In the genomic region with DNA sequence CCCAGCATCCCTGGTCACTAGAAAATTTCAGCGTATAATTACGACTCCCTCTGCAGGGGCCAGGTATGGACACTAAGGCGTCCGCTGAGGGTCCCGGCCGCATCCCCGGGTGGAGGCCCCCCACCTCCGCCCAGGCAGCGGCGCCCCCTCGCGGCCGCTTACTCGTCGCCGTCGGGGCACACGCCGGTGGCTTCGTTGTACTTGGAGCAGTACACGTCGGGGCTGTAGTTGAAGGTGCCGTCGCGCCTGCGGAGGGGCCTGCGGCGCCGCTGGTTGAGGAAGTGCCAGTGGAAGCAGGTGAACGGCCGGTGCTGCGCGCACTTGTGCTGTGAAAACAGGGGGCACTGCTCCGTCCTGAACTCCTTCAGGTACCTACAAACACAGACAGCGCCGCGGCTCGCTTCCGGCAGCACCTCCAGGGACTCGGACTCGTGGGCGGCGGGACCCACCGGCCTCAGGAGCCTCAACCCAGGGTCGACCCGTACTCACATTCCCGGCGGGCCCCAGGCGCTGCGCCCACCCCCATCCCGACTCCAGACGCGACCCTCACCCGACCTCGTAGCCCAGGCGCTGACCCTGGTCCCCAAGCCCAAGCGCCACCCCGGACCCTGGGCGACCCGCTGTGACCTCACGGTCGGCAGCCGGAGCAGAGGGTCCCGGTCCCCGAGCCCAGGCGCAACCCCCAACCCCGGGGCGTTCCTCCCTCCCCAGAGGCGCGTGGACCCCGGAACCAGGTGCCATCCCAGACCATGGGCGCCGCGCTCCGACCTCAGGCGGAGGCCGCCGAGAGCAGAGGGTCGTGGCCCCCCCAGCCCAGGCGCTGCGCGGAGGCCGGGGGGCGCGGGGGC, we compare ENCODE assay signal across 8 cellular contexts. TPM values are rescaled to one million over a fixed set of nuclear protein-coding genes. Genes with fewer than 3 reads are reported as not detected.
DNase-seq lines count a peak whose midpoint lies in the region; ATAC-seq and TF ChIP-seq lines count a peak whose summit lies in the region.

No MANE protein-coding gene starts in this region.

- no peaks in the 10 kb centered on the region for H3K27me3 ChIP-seq in DND-41 (ENCODE audit: insufficient read depth, low read length, poor library complexity)
- H3K27me3 ChIP-seq in HCT116 (ENCODE audit: insufficient read depth, low read length), result no peaks in the 10 kb centered on the region
- H3K27me3 ChIP-seq in mononuclear cell (ENCODE audit: insufficient read depth, low read length), result no peaks in the 10 kb centered on the region

- BruUV-seq in HCT116 (replicated peaks; lab: Mats Ljungman, UMichigan), result TSS peak; percentile 20

- no peaks in the 10 kb centered on the region for H3K9me3 Mint-ChIP-seq in activated CD4-positive, alpha-beta memory T cell treated with anti-CD3 and anti-CD28 coated beads, Interleukin-2, amount 10 ng/mL, durations not matched to agents 7 days and 5 days
- no peaks in the 10 kb centered on the region for H3K9me3 Mint-ChIP-seq in effector memory CD8-positive, alpha-beta T cell
- H3K9me3 Mint-ChIP-seq in stimulated activated effector memory CD8-positive, alpha-beta T cell treated with anti-CD3 and anti-CD28 coated beads, Interleukin-12 subunit alpha, Interleukin-12 subunit beta, amount 100 ng/mL, for 72 hours, result no peaks in the 10 kb centered on the region

- ATAC-seq in DND-41 (ENCODE audit: insufficient read depth, low read depth) (peak; percentile 79), HCT116 (peak; percentile 77)
- ATAC-seq in effector memory CD8-positive, alpha-beta T cell (replicated peaks), result peak; percentile 62
- peak; percentile 73 for ATAC-seq in stimulated activated effector memory CD8-positive, alpha-beta T cell treated with anti-CD3 and anti-CD28 coated beads, Interleukin-12 subunit alpha, Interleukin-12 subunit beta, amount 100 ng/mL, for 72 hours

- POLR2A ChIA-PET in HCT116 (lab: Charles Lee), result interaction anchor here (0.7 kb wide), 1 partner anchor 79 kb away, joined by 4 read pairs; no protein-coding TSS in a partner anchor
- POLR2A ChIA-PET in activated CD4-positive, alpha-beta memory T cell treated with anti-CD3 and anti-CD28 coated beads, Interleukin-2, amount 10 ng/mL, durations not matched to agents 7 days and 5 days (lab: Charles Lee), result interaction anchor here (0.6 to 1.1 kb wide), 2 partner anchors 15 to 50 kb away, joined by 3 read pairs; no protein-coding TSS in a partner anchor

- H3K9ac ChIP-seq in DND-41 (ENCODE audit: low read depth, low read length) (peak overlapping the region; percentile 84), HCT116 (ENCODE audit: low read length) (peak overlapping the region; percentile 84)

- peak overlapping the region; percentile 76 to 96 for H3K4me3 ChIP-seq in DND-41 (ENCODE audit: low read depth in 1 of 2, low read length in 2 of 2)
- peak overlapping the region; percentile 82 to 85 for H3K4me3 ChIP-seq in HCT116 (replicated peaks in 1 of 2; ENCODE audit: low read depth in 1 of 2, low read length in 2 of 2)
- peak overlapping the region; percentile 77 for H3K4me3 ChIP-seq in mononuclear cell (ENCODE audit: low read length)

- peaks cover 31% of the 10 kb centered on the region for H3K4me1 Mint-ChIP-seq in activated CD4-positive, alpha-beta memory T cell treated with anti-CD3 and anti-CD28 coated beads, Interleukin-2, amount 10 ng/mL, durations not matched to agents 7 days and 5 days
- H3K4me1 Mint-ChIP-seq in effector memory CD8-positive, alpha-beta T cell (ENCODE audit: low read depth in 2 of 2), result peaks cover 8 to 17% of the 10 kb centered on the region in 2 donors
- H3K4me1 Mint-ChIP-seq in stimulated activated effector memory CD8-positive, alpha-beta T cell treated with anti-CD3 and anti-CD28 coated beads, Interleukin-12 subunit alpha, Interleukin-12 subunit beta, amount 100 ng/mL, for 72 hours, result peaks cover 6% of the 10 kb centered on the region

- no peaks in the 10 kb centered on the region for H3K27me3 Mint-ChIP-seq in activated CD4-positive, alpha-beta memory T cell treated with anti-CD3 and anti-CD28 coated beads, Interleukin-2, amount 10 ng/mL, durations not matched to agents 7 days and 5 days
- H3K27me3 Mint-ChIP-seq in effector memory CD8-positive, alpha-beta T cell, result no peaks in the 10 kb centered on the region

- H3K36me3 ChIP-seq in DND-41 (ENCODE audit: insufficient read depth, low read length) (peaks cover 28% of the 10 kb centered on the region), HCT116 (ENCODE audit: control insufficient read depth in 1 of 2, insufficient read depth in 2 of 2, low read length in 2 of 2) (peaks cover 0 to 4% of the 10 kb centered on the region in 2 experiments; a peak in 1 of 4 replicates)

- peaks cover 6% of the 10 kb centered on the region for H3K36me3 Mint-ChIP-seq in activated CD4-positive, alpha-beta memory T cell treated with anti-CD3 and anti-CD28 coated beads, Interleukin-2, amount 10 ng/mL, durations not matched to agents 7 days and 5 days (ENCODE audit: low read depth)
- H3K36me3 Mint-ChIP-seq in effector memory CD8-positive, alpha-beta T cell (ENCODE audit: insufficient read depth), result peaks cover 35% of the 10 kb centered on the region
- peaks cover 88% of the 10 kb centered on the region for H3K36me3 Mint-ChIP-seq in stimulated activated effector memory CD8-positive, alpha-beta T cell treated with anti-CD3 and anti-CD28 coated beads, Interleukin-12 subunit alpha, Interleukin-12 subunit beta, amount 100 ng/mL, for 72 hours

- H3K79me2 ChIP-seq in DND-41 (ENCODE audit: insufficient read depth, low read length), result peaks cover 50% of the 10 kb centered on the region
- peaks cover 17% of the 10 kb centered on the region for H3K79me2 ChIP-seq in HCT116 (ENCODE audit: insufficient read depth, low read length)

- peaks cover 42% of the 10 kb centered on the region for H3K4me1 ChIP-seq in DND-41 (ENCODE audit: insufficient read depth, low read length)
- H3K4me1 ChIP-seq in HCT116 (ENCODE audit: control insufficient read depth in 1 of 2, insufficient read depth in 2 of 2, low read length in 2 of 2), result peaks cover 8 to 31% of the 10 kb centered on the region in 2 experiments
- H3K4me1 ChIP-seq in mononuclear cell (ENCODE audit: insufficient read depth, low read length), result peaks cover 14% of the 10 kb centered on the region

- peak overlapping the region; percentile 65 for H3K27ac ChIP-seq in DND-41 (ENCODE audit: low read length)
- H3K27ac ChIP-seq in HCT116 (ENCODE audit: low read depth, low read length), result peak overlapping the region; percentile 95; the same call in 1 of the 2 replicates

- peak overlapping the region; percentile 81 for H3K27ac Mint-ChIP-seq in activated CD4-positive, alpha-beta memory T cell treated with anti-CD3 and anti-CD28 coated beads, Interleukin-2, amount 10 ng/mL, durations not matched to agents 7 days and 5 days
- peak overlapping the region; percentile 76 to 87 for H3K27ac Mint-ChIP-seq in effector memory CD8-positive, alpha-beta T cell
- H3K27ac Mint-ChIP-seq in stimulated activated effector memory CD8-positive, alpha-beta T cell treated with anti-CD3 and anti-CD28 coated beads, Interleukin-12 subunit alpha, Interleukin-12 subunit beta, amount 100 ng/mL, for 72 hours, result peak overlapping the region; percentile 80

- H4K20me1 ChIP-seq in DND-41 (ENCODE audit: insufficient read depth, low read length), result peaks cover 16% of the 10 kb centered on the region
- H4K20me1 ChIP-seq in HCT116 (ENCODE audit: insufficient read depth), result no peaks in the 10 kb centered on the region

- no peaks in the 10 kb centered on the region for H3K9me3 ChIP-seq in DND-41 (ENCODE audit: insufficient read depth, low read length, severe bottlenecking)
- H3K9me3 ChIP-seq in HCT116 (ENCODE audit: control insufficient read depth in 1 of 2, insufficient read depth in 1 of 2, low read depth in 1 of 2, low read length in 2 of 2), result no peaks in the 10 kb centered on the region
- no peaks in the 10 kb centered on the region for H3K9me3 ChIP-seq in mononuclear cell (ENCODE audit: low read depth, low read length)

- no peak for TF ChIP-seq POLR2A in HCT116 (IDR thresholded peaks at IDR 0.05; ENCODE audit: borderline replicate concordance, extremely low read depth, insufficient read depth, insufficient read length)

- RAD21 ChIA-PET in HCT116 (lab: Charles Lee; ENCODE audit: low non-redundant PET in 1 of 2, low total read pairs in 2 of 2, uncharacterized antibody in 2 of 2, unreplicated experiment in 2 of 2), result interaction anchor here in 1 of 2 experiments (0.7 kb wide), 1 partner anchor 31 kb away, joined by 3 read pairs; no protein-coding TSS in a partner anchor

- TF ChIP-seq RAD21 in HCT116 (IDR thresholded peaks at IDR 0.05; ENCODE audit: low read depth), result peak; percentile 78

- H2AFZ ChIP-seq in DND-41 (ENCODE audit: low read depth, low read length) (peak overlapping the region; percentile 78), HCT116 (ENCODE audit: low read depth, low read length, poor library complexity, severe bottlenecking) (no peak overlapping the region)

- H3K4me2 ChIP-seq in DND-41 (ENCODE audit: insufficient read depth, low read length) (peak overlapping the region; percentile 80), HCT116 (ENCODE audit: low read length) (peak overlapping the region; percentile 98)

- H3K4me3 Mint-ChIP-seq in activated CD4-positive, alpha-beta memory T cell treated with anti-CD3 and anti-CD28 coated beads, Interleukin-2, amount 10 ng/mL, durations not matched to agents 7 days and 5 days, result peak overlapping the region; percentile 82
- peak overlapping the region; percentile 82 to 83 for H3K4me3 Mint-ChIP-seq in effector memory CD8-positive, alpha-beta T cell
- H3K4me3 Mint-ChIP-seq in stimulated activated effector memory CD8-positive, alpha-beta T cell treated with anti-CD3 and anti-CD28 coated beads, Interleukin-12 subunit alpha, Interleukin-12 subunit beta, amount 100 ng/mL, for 72 hours, result peak overlapping the region; percentile 72

- CTCF ChIA-PET in HCT116 (lab: Charles Lee), result no interaction called here
- CTCF ChIA-PET in activated CD4-positive, alpha-beta memory T cell treated with anti-CD3 and anti-CD28 coated beads, Interleukin-2, amount 10 ng/mL, durations not matched to agents 7 days and 5 days (lab: Charles Lee), result no interaction called here

- TF ChIP-seq CTCF in DND-41 (IDR thresholded peaks at IDR 0.05; ENCODE audit: borderline replicate concordance, extremely low read depth, low read length, poor library complexity, severe bottlenecking), result peak; percentile 80
- peak; percentile 68 to 75 (median 69) for TF ChIP-seq CTCF in HCT116 (IDR thresholded peaks at IDR 0.05 in 2 of 3, conservative IDR thresholded peaks at IDR 0.05 in 1 of 3; ENCODE audit: borderline replicate concordance in 1 of 3, insufficient read depth in 1 of 3, low read depth in 2 of 3, low read length in 2 of 3)

- intact Hi-C loops in HCT116 (cut with micrococcal nuclease), result loop anchor here (10.0 kb wide), 1 partner anchor 49 kb away; no protein-coding TSS in a partner anchor

- peak; percentile 75 for DNase-seq in DND-41
- DNase-seq in HCT116 (ENCODE audit: low read depth, low spot score), result peak; percentile 52
- peak; percentile 78 for DNase-seq in NCI-H2227 (lab: John Stamatoyannopoulos, UW; ENCODE audit: unreplicated experiment)
- peak; percentile 78 for DNase-seq in activated CD4-positive, alpha-beta memory T cell treated with anti-CD3 and anti-CD28 coated beads, Interleukin-2, amount 10 ng/mL, durations not matched to agents 7 days and 5 days
- peak; percentile 43 to 61 (median 56) for DNase-seq in effector memory CD8-positive, alpha-beta T cell
- peak; percentile 74 to 89 for DNase-seq in stimulated activated effector memory CD8-positive, alpha-beta T cell treated with anti-CD3 and anti-CD28 coated beads, Interleukin-12 subunit alpha, Interleukin-12 subunit beta, amount 100 ng/mL, for 72 hours (ENCODE audit: low spot score in 2 of 2)
- DNase-seq in NCI-H524 treated with DMSO at 0.1 percent for 48 hours (lab: John Stamatoyannopoulos, UW), result no peak

- no peaks in the 10 kb centered on the region for H3K9me2 ChIP-seq in HCT116 (ENCODE audit: insufficient read depth)

RNA-seq across cellular contexts. Expression of gene UNKL, which starts 0.6 kb away (rescaled TPM):
- total RNA-seq in HCT116 (2021; ENCODE audit: unreplicated experiment) (24.9 TPM), mononuclear cell (18.4 TPM)
- 12.3 and 14.9 TPM in 2 replicates for polyA plus RNA-seq in HCT116 (2012)
- 10 to 100 TPM; 40.0 to 43.7 TPM for total RNA-seq in activated CD4-positive, alpha-beta memory T cell treated with anti-CD3 and anti-CD28 coated beads, Interleukin-2, amount 10 ng/mL, durations not matched to agents 7 days and 5 days

RNA-seq across cellular contexts. Expression of gene UQCC4, which starts 6.6 kb away (rescaled TPM):
- total RNA-seq in HCT116 (2021; ENCODE audit: unreplicated experiment) (22.6 TPM), mononuclear cell (4.3 TPM)
- 25.2 and 26.8 TPM in 2 replicates for polyA plus RNA-seq in HCT116 (2012)
- 10 to 100 TPM; 11.2 to 12.3 TPM for total RNA-seq in activated CD4-positive, alpha-beta memory T cell treated with anti-CD3 and anti-CD28 coated beads, Interleukin-2, amount 10 ng/mL, durations not matched to agents 7 days and 5 days

RNA-seq across cellular contexts. Expression of gene PERCC1, which starts 17.0 kb away (rescaled TPM):
- total RNA-seq in HCT116 (2021; ENCODE audit: unreplicated experiment), result not detected
- polyA plus RNA-seq in HCT116 (2012), result not detected in 2 replicates
- total RNA-seq in activated CD4-positive, alpha-beta memory T cell treated with anti-CD3 and anti-CD28 coated beads, Interleukin-2, amount 10 ng/mL, durations not matched to agents 7 days and 5 days, result not detected
- 0.84 TPM for total RNA-seq in mononuclear cell

RNA-seq across cellular contexts. Expression of gene CCDC154, which starts 30.4 kb away (rescaled TPM):
- total RNA-seq in HCT116 (2021; ENCODE audit: unreplicated experiment) (1.7 TPM), mononuclear cell (0.21 TPM)
- 0.31 and 0.34 TPM in 2 replicates for polyA plus RNA-seq in HCT116 (2012)
- 1 to 10 TPM; 1.6 to 2.2 TPM for total RNA-seq in activated CD4-positive, alpha-beta memory T cell treated with anti-CD3 and anti-CD28 coated beads, Interleukin-2, amount 10 ng/mL, durations not matched to agents 7 days and 5 days
